13 cellular contexts compared by ENCODE assay signal in genomic region chr3:172155880-172156279, GRCh38.
A peak's percentile ranks its signal among the peaks of the same experiment; 100 is the strongest.
DNase-seq lines count a peak whose midpoint lies in the region; ATAC-seq, FAIRE-seq and TF ChIP-seq lines count a peak whose summit lies in the region.
"Had no signal": no experiment of that assay in that cellular context is flagged by ENCODE, and none has a peak within 500 bp of the region (broad histone marks: within the 10 kb centered on the region; RNA-seq: fewer than 3 reads in every experiment).

No MANE protein-coding gene starts in this region.

- H3K79me2 ChIP-seq in GM23248 (ENCODE audit: insufficient read depth) (peaks cover 96% of the 10 kb centered on the region), keratinocyte (ENCODE audit: control insufficient read depth, insufficient read depth, low read length) (peaks cover 68% of the 10 kb centered on the region)

- TF ChIP-seq POLR2A in sigmoid colon (IDR thresholded peaks at IDR 0.05) = no peak

- no peak for FAIRE-seq in keratinocyte (lab: Jason Lieb, UNC)

- peaks cover 96% of the 10 kb centered on the region for H3K4me1 Mint-ChIP-seq in WTC11
- peaks cover 22% of the 10 kb centered on the region for H3K4me1 Mint-ChIP-seq in activated T-helper 2 cell treated with anti-CD3 and anti-CD28 coated beads, Interferon-gamma antibody, Interleukin-2, Interleukin-4, amounts not matched to agents 10 μg/mL and 5 μg/mL and 100 μg/mL, durations not matched to agents 14 hours and 24 hours and 36 hours (ENCODE audit: low read depth)

- H3K27me3 Mint-ChIP-seq in WTC11 (ENCODE audit: low read depth) = no peaks in the 10 kb centered on the region
- H3K27me3 Mint-ChIP-seq in activated T-helper 2 cell treated with anti-CD3 and anti-CD28 coated beads, Interferon-gamma antibody, Interleukin-2, Interleukin-4, amounts not matched to agents 10 μg/mL and 5 μg/mL and 100 μg/mL, durations not matched to agents 14 hours and 24 hours and 36 hours (ENCODE audit: low read depth) = no peaks in the 10 kb centered on the region

- DNase-seq in GM23248 = peak; percentile 38
- no peak for DNase-seq in WTC11 (ENCODE audit: low spot score)
- no peak for DNase-seq in keratinocyte (ENCODE audit: low read depth, low spot score)
- no peak for DNase-seq in sigmoid colon
- no peak for DNase-seq in HCEC 1CT
- DNase-seq in stimulated activated CD4-positive, alpha-beta T cell treated with anti-CD3 and anti-CD28 coated beads, Interleukin-1b, Interleukin-23, amount 100 ng/mL, for 48 hours = no peak
- DNase-seq in HuH-7 (ENCODE audit: low spot score) = no peak
- DNase-seq in activated T-helper 2 cell treated with anti-CD3 and anti-CD28 coated beads, Interferon-gamma antibody, Interleukin-2, Interleukin-4, amounts not matched to agents 10 μg/mL and 5 μg/mL and 100 μg/mL, durations not matched to agents 14 hours and 24 hours and 36 hours (ENCODE audit: low spot score) = no peak
- DNase-seq: activated T-cell treated with anti-CD3 and anti-CD28 coated beads, Interleukin-2, amount 50 U/mL, for 1 hour; DMS53; Kasumi-1; ovary; stimulated activated CD4-positive, alpha-beta T cell treated with anti-CD3 and anti-CD28 coated beads, Interleukin-2, amount 100 ng/mL, for 24 hours had no signal

- TF ChIP-seq CTCF in WTC11 (IDR thresholded peaks at IDR 0.05) (no peak), keratinocyte (optimal IDR thresholded peaks at IDR 0.05 in 1 of 3, IDR thresholded peaks at IDR 0.05 in 1 of 3, conservative IDR thresholded peaks at IDR 0.05 in 1 of 3; ENCODE audit: extremely low read depth in 1 of 3, insufficient read depth in 2 of 3, low read length in 3 of 3) (no peak), sigmoid colon (IDR thresholded peaks at IDR 0.05) (no peak)

- H2AFZ ChIP-seq in GM23248 (no peak overlapping the region), keratinocyte (ENCODE audit: control insufficient read depth, low read length) (no peak overlapping the region)

- H3K4me3 ChIP-seq in GM23248 (no peak overlapping the region), keratinocyte (ENCODE audit: control insufficient read depth in 2 of 3, extremely low read depth in 1 of 3, insufficient read depth in 2 of 3, low read depth in 1 of 3, low read length in 3 of 3) (no peak overlapping the region), sigmoid colon (no peak overlapping the region)
- H3K4me3 ChIP-seq: ovary had no signal

- H3K4me2 ChIP-seq in GM23248 (ENCODE audit: unreplicated experiment) (peak overlapping the region; percentile 51), keratinocyte (ENCODE audit: control insufficient read depth, extremely low read depth, insufficient read depth, low read depth, low read length) (peak overlapping the region; percentile 67)

- no peak for ATAC-seq in WTC11

- H3K9me3 ChIP-seq in GM23248 (ENCODE audit: low read depth) (no peaks in the 10 kb centered on the region), keratinocyte (ENCODE audit: control insufficient read depth, low read depth, low read length) (no peaks in the 10 kb centered on the region), sigmoid colon (no peaks in the 10 kb centered on the region)
- H3K9me3 ChIP-seq: ovary had no signal

- in situ Hi-C loops in GM23248 (cut with MboI) = no loop called here

- peak overlapping the region; percentile 98 for H3K27ac Mint-ChIP-seq in WTC11
- H3K27ac Mint-ChIP-seq in activated T-helper 2 cell treated with anti-CD3 and anti-CD28 coated beads, Interferon-gamma antibody, Interleukin-2, Interleukin-4, amounts not matched to agents 10 μg/mL and 5 μg/mL and 100 μg/mL, durations not matched to agents 14 hours and 24 hours and 36 hours = no peak overlapping the region

- H3K9ac ChIP-seq in GM23248 (peak overlapping the region; percentile 42), keratinocyte (ENCODE audit: control insufficient read depth, extremely low read depth, insufficient read depth, low read length) (no peak overlapping the region)

- TF ChIP-seq EP300 in sigmoid colon (IDR thresholded peaks at IDR 0.05) = no peak

- peaks cover 85% of the 10 kb centered on the region for H3K4me1 ChIP-seq in GM23248 (ENCODE audit: insufficient read depth)
- peaks cover 64% of the 10 kb centered on the region for H3K4me1 ChIP-seq in keratinocyte (ENCODE audit: control insufficient read depth, extremely low read depth, insufficient read depth, low read length)
- H3K4me1 ChIP-seq in sigmoid colon = peaks cover 2 to 74% (median 60%) of the 10 kb centered on the region in 4 donors

- intact Hi-C loops in sigmoid colon (cut with DNase I) = no loop called here
- intact Hi-C loops in activated T-helper 2 cell treated with anti-CD3 and anti-CD28 coated beads, Interferon-gamma antibody, Interleukin-2, Interleukin-4, amounts not matched to agents 10 μg/mL and 5 μg/mL and 100 μg/mL, durations not matched to agents 14 hours and 24 hours and 36 hours (cut with micrococcal nuclease) = no loop called here

- POLR2A ChIA-PET in WTC11 (lab: Charles Lee) = no interaction called here

- 0 out of 2 replicates have a peak, but pooled peaks cover 5% of the 10 kb centered on the region for H3K36me3 ChIP-seq in GM23248 (ENCODE audit: low read depth)
- H3K36me3 ChIP-seq in keratinocyte (ENCODE audit: control insufficient read depth in 2 of 2, extremely low read depth in 1 of 2, insufficient read depth in 2 of 2, low read length in 2 of 2) = no peaks in the 10 kb centered on the region
- no peaks in the 10 kb centered on the region for H3K36me3 ChIP-seq in sigmoid colon
- H3K36me3 ChIP-seq: ovary had no signal

- no peaks in the 10 kb centered on the region for H3K36me3 Mint-ChIP-seq in WTC11
- H3K36me3 Mint-ChIP-seq in activated T-helper 2 cell treated with anti-CD3 and anti-CD28 coated beads, Interferon-gamma antibody, Interleukin-2, Interleukin-4, amounts not matched to agents 10 μg/mL and 5 μg/mL and 100 μg/mL, durations not matched to agents 14 hours and 24 hours and 36 hours (ENCODE audit: low read depth) = no peaks in the 10 kb centered on the region

- H3K9me1 ChIP-seq in keratinocyte (ENCODE audit: control insufficient read depth, extremely low read depth, insufficient read depth, low read length) = no peaks in the 10 kb centered on the region

- CTCF ChIA-PET in WTC11 (lab: Charles Lee) = interaction anchor here (1.0 kb wide), 1 partner anchor 176 kb away, joined by 3 read pairs; no protein-coding TSS in a partner anchor

- H3F3A ChIP-seq in GM23248 (ENCODE audit: insufficient read depth) = peaks cover 96% of the 10 kb centered on the region

- peak overlapping the region; percentile 59 for H3K4me3 Mint-ChIP-seq in WTC11
- no peak overlapping the region for H3K4me3 Mint-ChIP-seq in activated T-helper 2 cell treated with anti-CD3 and anti-CD28 coated beads, Interferon-gamma antibody, Interleukin-2, Interleukin-4, amounts not matched to agents 10 μg/mL and 5 μg/mL and 100 μg/mL, durations not matched to agents 14 hours and 24 hours and 36 hours (ENCODE audit: low read depth)

- H4K20me1 ChIP-seq in GM23248 (ENCODE audit: insufficient read depth) (peaks cover 35% of the 10 kb centered on the region), keratinocyte (ENCODE audit: control insufficient read depth, extremely low read depth, insufficient read depth, low read length) (no peaks in the 10 kb centered on the region)

- H3K9me2 ChIP-seq in GM23248 (ENCODE audit: insufficient read depth) = no peaks in the 10 kb centered on the region

- no peaks in the 10 kb centered on the region for H3K9me3 Mint-ChIP-seq in WTC11
- no peaks in the 10 kb centered on the region for H3K9me3 Mint-ChIP-seq in activated T-helper 2 cell treated with anti-CD3 and anti-CD28 coated beads, Interferon-gamma antibody, Interleukin-2, Interleukin-4, amounts not matched to agents 10 μg/mL and 5 μg/mL and 100 μg/mL, durations not matched to agents 14 hours and 24 hours and 36 hours

- H3K27me3 ChIP-seq in GM23248 (replicated peaks; ENCODE audit: insufficient read depth) = no peaks in the 10 kb centered on the region
- no peaks in the 10 kb centered on the region for H3K27me3 ChIP-seq in keratinocyte (ENCODE audit: control insufficient read depth, extremely low read depth, insufficient read depth, low read length)
- H3K27me3 ChIP-seq in sigmoid colon = no peaks in the 10 kb centered on the region
- H3K27me3 ChIP-seq: ovary had no signal

- dilution Hi-C loops in keratinocyte (cut with MboI; ENCODE audit: extremely low pct_ligation_motif_present, low sequenced_read_pairs) = no loop called here

- H3K27ac ChIP-seq in GM23248 (peak overlapping the region; percentile 97), keratinocyte (ENCODE audit: control insufficient read depth, insufficient read depth, low read length) (peak overlapping the region; percentile 71), sigmoid colon (peak overlapping the region in 3 of 4 donors; percentile 14 to 90 (median 84))
- H3K27ac ChIP-seq: ovary had no signal

- 38 to 43% methylated on average over 3 of the region's 3 CpGs for WGBS in GM23248 (ENCODE audit: low coverage in 1 of 2, low lambda C conversion rate in 2 of 2, missing lambda C conversion rate in 2 of 2), 2 experiments
- WGBS in sigmoid colon, 2 donors = 95 to 97% methylated on average over 3 of the region's 3 CpGs

TF ChIP-seq in WTC11, 78 proteins besides CTCF, POLR2A, EP300 and RAD21:
- TF ChIP-seq TEAD4 (CRISPR knock-in tag; IDR thresholded peaks at IDR 0.05) (no peak), CREB1 (CRISPR knock-in tag; IDR thresholded peaks at IDR 0.05) (no peak), MYBL2 (CRISPR knock-in tag; IDR thresholded peaks at IDR 0.05) (no peak), ZNF232 (CRISPR knock-in tag; IDR thresholded peaks at IDR 0.05) (no peak), EMX1 (CRISPR knock-in tag; IDR thresholded peaks at IDR 0.05) (no peak)
